ENCODE assay signal across 1 cellular context in genomic region chr16:89199241-89200123, GRCh38.
A peak's percentile ranks its signal among the peaks of the same experiment; 100 is the strongest.
TF ChIP-seq lines count a peak whose summit lies in the region.

No MANE protein-coding gene starts in this region.

TF ChIP-seq in HepG2, 621 proteins besides CTCF, POLR2A, EP300 and RAD21 (continued from another document):
- 0 out of 2 replicates have a peak, but pooled peaks have one; percentile 7 for TF ChIP-seq HDAC2 (CRISPR knock-in tag; IDR thresholded peaks at IDR 0.05)
- TF ChIP-seq ZBTB43 (CRISPR knock-in tag; conservative IDR thresholded peaks at IDR 0.05): 0 out of 2 replicates have a peak, but pooled peaks have one; percentile 40
- no peak for TF ChIP-seq ATF1 (CRISPR knock-in tag; IDR thresholded peaks at IDR 0.05)
- TF ChIP-seq ZNF430 (CRISPR knock-in tag; IDR thresholded peaks at IDR 0.05): no peak
- TF ChIP-seq ZNF263 (CRISPR knock-in tag; IDR thresholded peaks at IDR 0.05): peak; percentile 44; the same call in 1 of the 2 replicates
- TF ChIP-seq AHR (CRISPR knock-in tag; IDR thresholded peaks at IDR 0.05): 0 out of 2 replicates have a peak, but pooled peaks have one; percentile 16
- TF ChIP-seq ARID2 (CRISPR knock-in tag; IDR thresholded peaks at IDR 0.05; ENCODE audit: borderline replicate concordance): peak; percentile 1; the same call in 1 of the 2 replicates
- TF ChIP-seq MTA1 (CRISPR knock-in tag; IDR thresholded peaks at IDR 0.05; ENCODE audit: borderline replicate concordance): peak; percentile 19; the same call in 1 of the 2 replicates
- TF ChIP-seq SNAPC2 (CRISPR knock-in tag; IDR thresholded peaks at IDR 0.05): no peak
- 0 out of 2 replicates have a peak, but pooled peaks have one; percentile 54 for TF ChIP-seq REXO4 (CRISPR knock-in tag; IDR thresholded peaks at IDR 0.05; ENCODE audit: borderline replicate concordance)
- TF ChIP-seq TGIF2 (CRISPR knock-in tag; IDR thresholded peaks at IDR 0.05): no peak
- peak; percentile 5 for TF ChIP-seq HNRNPLL (IDR thresholded peaks at IDR 0.05; ENCODE audit: low read depth, low read length, poor library complexity, severe bottlenecking)
- TF ChIP-seq ZNF775 (CRISPR knock-in tag; IDR thresholded peaks at IDR 0.05; ENCODE audit: borderline replicate concordance): no peak
- no peak for TF ChIP-seq ZNF484 (CRISPR knock-in tag; IDR thresholded peaks at IDR 0.05; ENCODE audit: borderline replicate concordance, low read depth)
- peak; percentile 7 for TF ChIP-seq MED8 (CRISPR knock-in tag; IDR thresholded peaks at IDR 0.05; ENCODE audit: insufficient replicate concordance)
- TF ChIP-seq SRSF1 (optimal IDR thresholded peaks at IDR 0.05; ENCODE audit: low read depth, low read length): peak; percentile 16
- peak; percentile 17; the same call in 1 of the 2 replicates for TF ChIP-seq ETV5 (CRISPR knock-in tag; IDR thresholded peaks at IDR 0.05; ENCODE audit: borderline replicate concordance)
- TF ChIP-seq ZNF768 (CRISPR knock-in tag; IDR thresholded peaks at IDR 0.05): peak; percentile 83; the same call in 1 of the 2 replicates
- 0 out of 2 replicates have a peak, but pooled peaks have one; percentile 26 for TF ChIP-seq ZNF589 (CRISPR knock-in tag; conservative IDR thresholded peaks at IDR 0.05)
- no peak for TF ChIP-seq ZNF180 (CRISPR knock-in tag; IDR thresholded peaks at IDR 0.05; ENCODE audit: borderline replicate concordance, low read depth)
- peak; percentile 1; the same call in 1 of the 2 replicates for TF ChIP-seq HDAC1 (CRISPR knock-in tag; IDR thresholded peaks at IDR 0.05)
- no peak for TF ChIP-seq STAT6 (CRISPR knock-in tag; IDR thresholded peaks at IDR 0.05; ENCODE audit: borderline replicate concordance)
- TF ChIP-seq MAX (IDR thresholded peaks at IDR 0.05): peak; percentile 53
- 0 out of 2 replicates have a peak, but pooled peaks have one; percentile 10 for TF ChIP-seq ZNF225 (CRISPR knock-in tag; IDR thresholded peaks at IDR 0.05)
- TF ChIP-seq NFKB2 (CRISPR knock-in tag; IDR thresholded peaks at IDR 0.05; ENCODE audit: borderline replicate concordance): 0 out of 2 replicates have a peak, but pooled peaks have one; percentile 18
- 0 out of 2 replicates have a peak, but pooled peaks have one; percentile 14 for TF ChIP-seq RBFOX2 (IDR thresholded peaks at IDR 0.05; ENCODE audit: low read depth, low read length)
- TF ChIP-seq YY1 (IDR thresholded peaks at IDR 0.05; ENCODE audit: insufficient read depth, insufficient replicate concordance, low read depth, low read length): no peak
- TF ChIP-seq ZNF740 (CRISPR knock-in tag; IDR thresholded peaks at IDR 0.05): 0 out of 2 replicates have a peak, but pooled peaks have one; percentile 5
- TF ChIP-seq POLR2G (IDR thresholded peaks at IDR 0.05; ENCODE audit: low read depth, low read length): peak; percentile 35; the same call in 1 of the 2 replicates
- TF ChIP-seq SNRNP70 (IDR thresholded peaks at IDR 0.05; ENCODE audit: low read depth, low read length): no peak
- 0 out of 2 replicates have a peak, but pooled peaks have one; percentile 23 for TF ChIP-seq ZNF616 (CRISPR knock-in tag; IDR thresholded peaks at IDR 0.05; ENCODE audit: low read depth)
- TF ChIP-seq ZHX2 (IDR thresholded peaks at IDR 0.05; ENCODE audit: low read depth): no peak
- TF ChIP-seq ZHX2 (CRISPR knock-in tag; IDR thresholded peaks at IDR 0.05; ENCODE audit: borderline replicate concordance): no peak
- 0 out of 2 replicates have a peak, but pooled peaks have one; percentile 5 for TF ChIP-seq PHF20 (CRISPR knock-in tag; IDR thresholded peaks at IDR 0.05)
- TF ChIP-seq SOX5 (CRISPR knock-in tag; IDR thresholded peaks at IDR 0.05; ENCODE audit: borderline replicate concordance): no peak
- peak; percentile 49; the same call in 1 of the 2 replicates for TF ChIP-seq MXD4 (CRISPR knock-in tag; IDR thresholded peaks at IDR 0.05)
